ENCODE assay signal across 8 cellular contexts in the genomic region with DNA sequence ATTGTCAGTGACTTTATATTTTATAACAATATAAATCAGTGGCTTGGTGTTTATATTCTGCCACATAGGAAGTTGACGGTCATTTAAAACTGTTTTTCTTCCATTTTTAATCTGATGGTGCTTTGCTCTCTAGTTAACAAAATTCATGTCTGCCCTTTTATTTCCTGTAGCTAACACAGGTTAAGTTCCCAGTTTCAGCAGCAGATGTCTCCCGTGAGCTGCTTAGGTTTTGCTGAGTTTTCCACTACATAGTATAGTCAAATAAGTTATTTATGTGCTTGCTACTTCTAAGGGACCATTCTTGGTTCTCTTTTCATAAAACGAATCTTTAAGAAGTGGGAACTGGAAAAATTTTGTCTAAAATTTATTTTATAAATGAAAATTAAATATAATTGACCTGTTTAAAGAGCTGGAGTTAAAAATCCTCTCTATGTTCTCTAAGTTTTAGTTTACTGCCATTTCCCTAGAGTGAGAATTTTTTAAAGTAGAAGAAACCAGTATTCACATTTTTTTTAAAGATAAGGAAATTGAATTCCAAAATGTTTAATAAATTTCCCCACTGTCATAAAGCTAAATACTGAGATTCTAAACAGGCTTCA. TPM values are rescaled to one million over a fixed set of nuclear protein-coding genes. Genes with fewer than 3 reads are reported as not detected.
DNase-seq lines count a peak whose midpoint lies in the region; ATAC-seq and TF ChIP-seq lines count a peak whose summit lies in the region.

No MANE protein-coding gene starts in this region.

- H3K27ac Mint-ChIP-seq in naive B cell: no peak overlapping the region

- H3K4me1 Mint-ChIP-seq in naive B cell: peaks cover 0 to 4% (median 0%) of the 10 kb centered on the region in 3 donors

- H3K4me1 ChIP-seq in stomach: peaks cover 0 to 47% (median 14%) of the 10 kb centered on the region in 4 donors

- WGBS in stomach, 5 donors: 3 to 13% (median 7%) methylated on average over 3 of the region's 3 CpGs

- intact Hi-C loops in stomach (cut with DNase I; ENCODE audit: low total_unique reads): loop anchor here (10.0 kb wide), 1 partner anchor 91 kb away; a partner anchor contains a TSS

- TF ChIP-seq CTCF in epithelial cell of esophagus (IDR thresholded peaks at IDR 0.05; ENCODE audit: insufficient read depth, low read depth, low read length, missing control alignments) (peak; percentile 89), stomach (IDR thresholded peaks at IDR 0.05) (peak in 4 of 7 experiments; percentile 69 to 83 (median 75))

- peaks cover 6 to 18% (median 16%) of the 10 kb centered on the region in 7 donors for H3K9me3 Mint-ChIP-seq in naive B cell

- H3K9me3 ChIP-seq in stomach: peaks cover 11 to 18% (median 16%) of the 10 kb centered on the region in 4 donors

- no peak for TF ChIP-seq EP300 in stomach (IDR thresholded peaks at IDR 0.05)

- peak overlapping the region in 3 of 5 donors; percentile 11 to 58 (median 53) for H3K27ac ChIP-seq in stomach

- ATAC-seq in HG02884 (IDR thresholded peaks at IDR 0.05; ENCODE audit: unreplicated experiment): peak; percentile 82
- peak; percentile 75 to 77 for ATAC-seq in naive B cell (ENCODE audit: low read depth in 2 of 2)

- H3K36me3 Mint-ChIP-seq in naive B cell: peaks cover 21 to 24% of the 10 kb centered on the region in 2 donors

- TF ChIP-seq POLR2A in stomach (IDR thresholded peaks at IDR 0.05): no peak

- H3K4me3 ChIP-seq in epithelial cell of esophagus (ENCODE audit: low read length) (no peak overlapping the region), stomach (no peak overlapping the region)

- no peaks in the 10 kb centered on the region for H3K27me3 Mint-ChIP-seq in naive B cell

- H3K27me3 ChIP-seq in stomach: no peaks in the 10 kb centered on the region

- H3K36me3 ChIP-seq in stomach: peaks cover 12 to 37% (median 32%) of the 10 kb centered on the region in 4 donors

- no peak overlapping the region for H3K4me3 Mint-ChIP-seq in naive B cell

- DNase-seq in SHP77 (lab: John Stamatoyannopoulos, UW) (peak; percentile 19 to 55), SHP77 treated with DMSO at 0.1 percent for 48 hours (lab: John Stamatoyannopoulos, UW) (no peak), NCI-H69 (lab: John Stamatoyannopoulos, UW) (peak; percentile 2), epithelial cell of esophagus (ENCODE audit: low read depth) (peak; percentile 61), naive B cell (peak; percentile 45), stomach (peak; percentile 54)
- DNase-seq in activated CD8-positive, alpha-beta memory T cell treated with anti-CD3 and anti-CD28 coated beads for 4 hours (ENCODE audit: low read depth in 2 of 2): peak; percentile 28 to 31

RNA-seq across cellular contexts. Expression of a gene that starts 20.6 kb away (rescaled TPM):
- polyA plus RNA-seq in naive B cell (ENCODE audit: low read depth in 6 of 6) (not detected), stomach (under 1 TPM in 1 of 3 donors, not detected in 2; 0.35 TPM)
- total RNA-seq in stomach: 10 to 100 TPM in 1 of 5 donors, 1 to 10 TPM in 2, under 1 TPM in 1, not detected in 1; 0.89 to 32.1 (median 4.7) TPM

RNA-seq across cellular contexts. Expression of a gene that starts 47.5 kb away (rescaled TPM):
- 10 to 100 TPM; 36.4 to 44.5 (median 42.2) TPM for polyA plus RNA-seq in naive B cell (ENCODE audit: low read depth in 6 of 6)
- 10 to 100 TPM; 34.6 to 96.4 (median 43.8) TPM for total RNA-seq in stomach
- polyA plus RNA-seq in stomach: 10 to 100 TPM; 31.9 to 50.7 (median 47.4) TPM
